9 cellular contexts compared by ENCODE assay signal in the genomic region with DNA sequence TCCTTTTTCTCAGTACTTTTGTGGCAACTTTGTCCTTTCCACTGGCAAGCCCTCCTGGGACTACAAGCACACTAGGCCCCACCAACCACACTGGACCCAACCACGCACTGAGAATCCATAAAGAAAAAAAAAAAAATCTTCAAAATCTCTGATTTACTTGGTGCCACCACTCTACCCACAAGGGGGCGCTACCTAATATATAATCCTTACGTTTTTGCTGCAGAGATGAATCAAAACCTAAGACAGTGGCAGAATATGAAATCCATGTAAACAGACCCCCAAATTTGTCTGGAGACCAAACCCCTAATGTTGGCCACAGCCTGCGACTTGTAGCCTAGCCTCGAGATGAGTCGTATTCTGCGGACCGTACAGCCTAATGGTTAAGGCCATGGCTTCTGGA.
DNase-seq lines count a peak whose midpoint lies in the region; ATAC-seq and TF ChIP-seq lines count a peak whose summit lies in the region.
"Had no signal": no experiment of that assay in that cellular context is flagged by ENCODE, and none has a peak within 500 bp of the region (broad histone marks: within the 10 kb centered on the region; RNA-seq: fewer than 3 reads in every experiment).

No MANE protein-coding gene starts in this region.

- intact Hi-C loops in activated CD4-positive, alpha-beta memory T cell treated with anti-CD3 and anti-CD28 coated beads for 36 hours (cut with micrococcal nuclease), result loop anchor here (1.0 to 5.0 kb wide), 2 partner anchors 639 to 683 kb away; no protein-coding TSS in a partner anchor
- intact Hi-C loops in prostate gland (cut with DNase I), result no loop called here

- DNase-seq in DMS 273 (lab: John Stamatoyannopoulos, UW; ENCODE audit: unreplicated experiment), result peak; percentile 68
- no peak for DNase-seq in DMS 273 treated with DMSO at 0.1 percent for 48 hours (lab: John Stamatoyannopoulos, UW)
- DNase-seq in Karpas-422, result peak; percentile 84
- peak; percentile 13 for DNase-seq in activated CD4-positive, alpha-beta memory T cell treated with anti-CD3 and anti-CD28 coated beads for 36 hours
- peak; percentile 2 for DNase-seq in medulla oblongata (ENCODE audit: extremely low spot score)
- DNase-seq in T-helper 2 cell treated with Interferon-gamma antibody and Interleukin-4, amounts not matched to agents 5 μg/mL and 100 μg/mL, for 36 hours (ENCODE audit: low spot score), result no peak
- no peak for DNase-seq in prostate gland (ENCODE audit: low spot score)

- H3K4me2 ChIP-seq in Karpas-422 (ENCODE audit: low read depth, low read length, poor library complexity, severe bottlenecking), result no peak overlapping the region

- TF ChIP-seq CTCF in prostate gland (IDR thresholded peaks at IDR 0.05), result peak in 1 of 4 experiments; percentile 27

- H3K9me2 ChIP-seq in Karpas-422 (replicated peaks; ENCODE audit: insufficient read depth, low read length), result no peaks in the 10 kb centered on the region

- H3K4me1 ChIP-seq in Karpas-422 (ENCODE audit: low read length) (no peaks in the 10 kb centered on the region), prostate gland (replicated peaks) (no peaks in the 10 kb centered on the region)

- CTCF ChIA-PET in activated CD4-positive, alpha-beta memory T cell treated with anti-CD3 and anti-CD28 coated beads for 36 hours (lab: Charles Lee), result interaction anchor here (0.7 to 1.7 kb wide), 9 partner anchors 10 to 683 kb away, joined by 3 to 5 read pairs (median 3); no protein-coding TSS in a partner anchor

- POLR2A ChIA-PET in activated CD4-positive, alpha-beta memory T cell treated with anti-CD3 and anti-CD28 coated beads for 36 hours (lab: Charles Lee), result no interaction called here

- no peaks in the 10 kb centered on the region for H3K27me3 ChIP-seq in Karpas-422 (ENCODE audit: low read length)
- H3K27me3 ChIP-seq in prostate gland (replicated peaks; ENCODE audit: insufficient read depth), result no peaks in the 10 kb centered on the region

- H3K9me3 Mint-ChIP-seq in activated CD4-positive, alpha-beta memory T cell treated with anti-CD3 and anti-CD28 coated beads for 36 hours, result no peaks in the 10 kb centered on the region
- no peaks in the 10 kb centered on the region for H3K9me3 Mint-ChIP-seq in T-helper 2 cell treated with Interferon-gamma antibody and Interleukin-4, amounts not matched to agents 5 μg/mL and 100 μg/mL, for 36 hours
- H3K9me3 Mint-ChIP-seq: T-cell had no signal

- H3K36me3 Mint-ChIP-seq in activated CD4-positive, alpha-beta memory T cell treated with anti-CD3 and anti-CD28 coated beads for 36 hours, result no peaks in the 10 kb centered on the region
- no peaks in the 10 kb centered on the region for H3K36me3 Mint-ChIP-seq in T-helper 2 cell treated with Interferon-gamma antibody and Interleukin-4, amounts not matched to agents 5 μg/mL and 100 μg/mL, for 36 hours (ENCODE audit: low read depth)
- H3K36me3 Mint-ChIP-seq: T-cell had no signal

- H3K27me3 Mint-ChIP-seq in activated CD4-positive, alpha-beta memory T cell treated with anti-CD3 and anti-CD28 coated beads for 36 hours, result no peaks in the 10 kb centered on the region
- no peaks in the 10 kb centered on the region for H3K27me3 Mint-ChIP-seq in T-helper 2 cell treated with Interferon-gamma antibody and Interleukin-4, amounts not matched to agents 5 μg/mL and 100 μg/mL, for 36 hours (ENCODE audit: low read depth)

- H3K4me3 ChIP-seq in Karpas-422 (ENCODE audit: low read length), result no peak overlapping the region
- no peak overlapping the region for H3K4me3 ChIP-seq in prostate gland

- H3K9ac ChIP-seq in Karpas-422 (ENCODE audit: low read length), result no peak overlapping the region

- no peak for TF ChIP-seq POLR2A in prostate gland (IDR thresholded peaks at IDR 0.05)

- H3K4me1 Mint-ChIP-seq in activated CD4-positive, alpha-beta memory T cell treated with anti-CD3 and anti-CD28 coated beads for 36 hours (ENCODE audit: low read depth), result no peaks in the 10 kb centered on the region
- H3K4me1 Mint-ChIP-seq in T-helper 2 cell treated with Interferon-gamma antibody and Interleukin-4, amounts not matched to agents 5 μg/mL and 100 μg/mL, for 36 hours (ENCODE audit: low read depth), result no peaks in the 10 kb centered on the region
- H3K4me1 Mint-ChIP-seq: T-cell had no signal

- no peaks in the 10 kb centered on the region for H3K79me2 ChIP-seq in Karpas-422 (ENCODE audit: low read length)

- no peak overlapping the region for H2AFZ ChIP-seq in Karpas-422 (ENCODE audit: low read length)

- H3K36me3 ChIP-seq in Karpas-422 (ENCODE audit: insufficient read depth, low read length) (no peaks in the 10 kb centered on the region), prostate gland (no peaks in the 10 kb centered on the region)

- H3K27ac Mint-ChIP-seq in activated CD4-positive, alpha-beta memory T cell treated with anti-CD3 and anti-CD28 coated beads for 36 hours, result no peak overlapping the region
- H3K27ac Mint-ChIP-seq in T-helper 2 cell treated with Interferon-gamma antibody and Interleukin-4, amounts not matched to agents 5 μg/mL and 100 μg/mL, for 36 hours, result no peak overlapping the region
- H3K27ac Mint-ChIP-seq: T-cell had no signal

- no peak for ATAC-seq in HG02870 (IDR thresholded peaks at IDR 0.05; ENCODE audit: unreplicated experiment)
- ATAC-seq: T-cell had no signal

- H3K9me3 ChIP-seq in Karpas-422 (ENCODE audit: low read length), result no peaks in the 10 kb centered on the region
- no peaks in the 10 kb centered on the region for H3K9me3 ChIP-seq in prostate gland

- WGBS in prostate gland, result 70% methylated on average over 8 of the region's 8 CpGs

- no peak overlapping the region for H3K4me3 Mint-ChIP-seq in activated CD4-positive, alpha-beta memory T cell treated with anti-CD3 and anti-CD28 coated beads for 36 hours
- no peak overlapping the region for H3K4me3 Mint-ChIP-seq in T-helper 2 cell treated with Interferon-gamma antibody and Interleukin-4, amounts not matched to agents 5 μg/mL and 100 μg/mL, for 36 hours
- H3K4me3 Mint-ChIP-seq: T-cell had no signal

- H4K20me1 ChIP-seq in Karpas-422 (ENCODE audit: insufficient read depth, low read depth, low read length), result no peaks in the 10 kb centered on the region

- H3K27ac ChIP-seq in Karpas-422 (ENCODE audit: low read length) (no peak overlapping the region), prostate gland (no peak overlapping the region)

Comparison
In these comparisons a context has a peak if more than half of its experiments do, and no peak if none do; other contexts are left out.
1. DNase-seq: peak in DMS 273 (single experiment), Karpas-422 (single experiment), activated CD4-positive, alpha-beta memory T cell treated with anti-CD3 and anti-CD28 coated beads for 36 hours (single experiment) and medulla oblongata (single experiment); none in DMS 273 treated with DMSO at 0.1 percent for 48 hours (single experiment), T-helper 2 cell treated with Interferon-gamma antibody and Interleukin-4, amounts not matched to agents 5 μg/mL and 100 μg/mL, for 36 hours (single experiment) and prostate gland (single experiment).